Comparison of ENCODE assay signal across 17 cellular contexts in genomic region chr3:186073641-186074040, GRCh38. TPM values are rescaled to one million over a fixed set of nuclear protein-coding genes. Genes with fewer than 3 reads are reported as not detected.
DNase-seq lines count a peak whose midpoint lies in the region; TF ChIP-seq lines count a peak whose summit lies in the region.
"Had no signal": no experiment of that assay in that cellular context is flagged by ENCODE, and none has a peak within 500 bp of the region (broad histone marks: within the 10 kb centered on the region; RNA-seq: fewer than 3 reads in every experiment).

No MANE protein-coding gene starts in this region.

- peaks cover 12% of the 10 kb centered on the region for H3K4me1 Mint-ChIP-seq in activated CD4-positive, alpha-beta T cell treated with anti-CD3 and anti-CD28 coated beads, Interleukin-2, amount 10 ng/mL, durations not matched to agents 7 days and 5 days
- H3K4me1 Mint-ChIP-seq: CD14-positive monocyte had no signal

- H3K79me2 ChIP-seq in GM23248 (ENCODE audit: insufficient read depth) = no peaks in the 10 kb centered on the region

- in situ Hi-C loops in GM23248 (cut with MboI) = no loop called here

- H3F3A ChIP-seq in GM23248 (ENCODE audit: insufficient read depth) = no peaks in the 10 kb centered on the region

- H4K20me1 ChIP-seq in GM23248 (ENCODE audit: insufficient read depth) = no peaks in the 10 kb centered on the region

- no peak overlapping the region for H3K4me3 Mint-ChIP-seq in activated CD4-positive, alpha-beta T cell treated with anti-CD3 and anti-CD28 coated beads, Interleukin-2, amount 10 ng/mL, durations not matched to agents 7 days and 5 days
- H3K4me3 Mint-ChIP-seq: CD14-positive monocyte; CD8-positive, alpha-beta T cell; HFFc6 had no signal

- H3K9ac ChIP-seq in GM23248 = no peak overlapping the region

- H3K9me3 Mint-ChIP-seq in activated CD4-positive, alpha-beta T cell treated with anti-CD3 and anti-CD28 coated beads, Interleukin-2, amount 10 ng/mL, durations not matched to agents 7 days and 5 days = peaks cover 6% of the 10 kb centered on the region

- TF ChIP-seq CTCF in fibroblast of mammary gland (conservative IDR thresholded peaks at IDR 0.05; ENCODE audit: control insufficient read depth, insufficient read depth, low read depth, low read length) = no peak

- peaks cover 26% of the 10 kb centered on the region for H3K36me3 ChIP-seq in GM23248 (ENCODE audit: low read depth)
- H3K36me3 ChIP-seq: HAP-1 had no signal

- H3K27me3 ChIP-seq in GM23248 (replicated peaks; ENCODE audit: insufficient read depth) = no peaks in the 10 kb centered on the region
- H3K27me3 ChIP-seq: BE2C had no signal

- H2AFZ ChIP-seq in GM23248 = no peak overlapping the region

- POLR2A ChIA-PET in activated CD4-positive, alpha-beta T cell treated with anti-CD3 and anti-CD28 coated beads, Interleukin-2, amount 10 ng/mL, durations not matched to agents 7 days and 5 days (lab: Charles Lee) = no interaction called here

- no peaks in the 10 kb centered on the region for H3K9me2 ChIP-seq in GM23248 (ENCODE audit: insufficient read depth)

- H3K4me3 ChIP-seq in GM23248 = no peak overlapping the region
- no peak overlapping the region for H3K4me3 ChIP-seq in fibroblast of mammary gland (ENCODE audit: control insufficient read depth, low read depth, low read length)
- H3K4me3 ChIP-seq: A549, HAP-1 had no signal

- CTCF ChIA-PET in activated CD4-positive, alpha-beta T cell treated with anti-CD3 and anti-CD28 coated beads, Interleukin-2, amount 10 ng/mL, durations not matched to agents 7 days and 5 days (lab: Charles Lee) = interaction anchor here (1.2 kb wide), 1 partner anchor 371 kb away, joined by 3 read pairs; no protein-coding TSS in a partner anchor

- H3K4me1 ChIP-seq in GM23248 (ENCODE audit: insufficient read depth) = no peaks in the 10 kb centered on the region
- H3K4me1 ChIP-seq: A549, BE2C, HAP-1 had no signal

- no peak overlapping the region for H3K27ac Mint-ChIP-seq in activated CD4-positive, alpha-beta T cell treated with anti-CD3 and anti-CD28 coated beads, Interleukin-2, amount 10 ng/mL, durations not matched to agents 7 days and 5 days
- H3K27ac Mint-ChIP-seq: CD14-positive monocyte; CD8-positive, alpha-beta T cell; HFFc6 had no signal

- H3K27me3 Mint-ChIP-seq in activated CD4-positive, alpha-beta T cell treated with anti-CD3 and anti-CD28 coated beads, Interleukin-2, amount 10 ng/mL, durations not matched to agents 7 days and 5 days = peaks cover 12% of the 10 kb centered on the region

- H3K36me3 Mint-ChIP-seq in activated CD4-positive, alpha-beta T cell treated with anti-CD3 and anti-CD28 coated beads, Interleukin-2, amount 10 ng/mL, durations not matched to agents 7 days and 5 days (ENCODE audit: low read depth) = no peaks in the 10 kb centered on the region
- H3K36me3 Mint-ChIP-seq: CD14-positive monocyte; CD8-positive, alpha-beta T cell had no signal

- DNase-seq in GM23248 (peak; percentile 7), M059J (ENCODE audit: low read depth) (peak; percentile 9), fibroblast of mammary gland (ENCODE audit: low read depth) (peak; percentile 37), NCI-H82 treated with DMSO at 0.1 percent for 48 hours (lab: John Stamatoyannopoulos, UW; ENCODE audit: unreplicated experiment) (no peak), HCEC 1CT (no peak)
- no peak for DNase-seq in stimulated activated naive CD4-positive, alpha-beta T cell (lab: John Stamatoyannopoulos, UW)
- no peak for DNase-seq in activated CD4-positive, alpha-beta T cell treated with anti-CD3 and anti-CD28 coated beads, Interleukin-2, amount 10 ng/mL, durations not matched to agents 7 days and 5 days
- DNase-seq: BE2C; Caco-2; CD8-positive, alpha-beta T cell; DND-41; GOT3; HFFc6; KBM-7 had no signal

- no peaks in the 10 kb centered on the region for H3K9me3 ChIP-seq in GM23248 (ENCODE audit: low read depth)
- H3K9me3 ChIP-seq: BE2C, Caco-2, HAP-1 had no signal

- no peak overlapping the region for H3K4me2 ChIP-seq in GM23248 (ENCODE audit: unreplicated experiment)
- H3K4me2 ChIP-seq: A549 had no signal

- no peak overlapping the region for H3K27ac ChIP-seq in GM23248
- H3K27ac ChIP-seq: A549 had no signal

RNA-seq across cellular contexts. Expression of gene ETV5, which starts 35.2 kb away (rescaled TPM):
- 35.9 and 44.0 TPM in 2 replicates for total RNA-seq in GM23248 (2014; rRNA removed; shearing (Covaris generic))
- 44.6 and 47.5 TPM in 2 replicates for polyA plus RNA-seq in GM23248 (2016; fragmentation: Nextera tagmentation; extraction: Ambion mirVana)
- 52.6 and 52.9 TPM in 2 replicates for total RNA-seq in M059J (2014; rRNA removed; shearing (Covaris generic))
- total RNA-seq in activated CD4-positive, alpha-beta T cell treated with anti-CD3 and anti-CD28 coated beads, Interleukin-2, amount 10 ng/mL, durations not matched to agents 7 days and 5 days = under 1 TPM; 0.48 to 0.50 TPM

Comparison
In these comparisons a context has a peak if more than half of its experiments do, and no peak if none do; other contexts are left out.
1. DNase-seq: peak in GM23248 (single experiment), M059J (single experiment) and fibroblast of mammary gland (single experiment); none in stimulated activated naive CD4-positive, alpha-beta T cell (0 of 6), NCI-H82 treated with DMSO at 0.1 percent for 48 hours (single experiment), HCEC 1CT (single experiment) and activated CD4-positive, alpha-beta T cell treated with anti-CD3 and anti-CD28 coated beads, Interleukin-2, amount 10 ng/mL, durations not matched to agents 7 days and 5 days (single experiment).
2. RNA of gene ETV5, which starts 35.2 kb away (total RNA-seq): 52.6 to 52.9 TPM in M059J and 35.9 to 44.0 TPM in GM23248; 0.48 to 0.50 TPM in activated CD4-positive, alpha-beta T cell treated with anti-CD3 and anti-CD28 coated beads, Interleukin-2, amount 10 ng/mL, durations not matched to agents 7 days and 5 days; every median in the first group is over 10 times any median in the second.